In the genomic region with DNA sequence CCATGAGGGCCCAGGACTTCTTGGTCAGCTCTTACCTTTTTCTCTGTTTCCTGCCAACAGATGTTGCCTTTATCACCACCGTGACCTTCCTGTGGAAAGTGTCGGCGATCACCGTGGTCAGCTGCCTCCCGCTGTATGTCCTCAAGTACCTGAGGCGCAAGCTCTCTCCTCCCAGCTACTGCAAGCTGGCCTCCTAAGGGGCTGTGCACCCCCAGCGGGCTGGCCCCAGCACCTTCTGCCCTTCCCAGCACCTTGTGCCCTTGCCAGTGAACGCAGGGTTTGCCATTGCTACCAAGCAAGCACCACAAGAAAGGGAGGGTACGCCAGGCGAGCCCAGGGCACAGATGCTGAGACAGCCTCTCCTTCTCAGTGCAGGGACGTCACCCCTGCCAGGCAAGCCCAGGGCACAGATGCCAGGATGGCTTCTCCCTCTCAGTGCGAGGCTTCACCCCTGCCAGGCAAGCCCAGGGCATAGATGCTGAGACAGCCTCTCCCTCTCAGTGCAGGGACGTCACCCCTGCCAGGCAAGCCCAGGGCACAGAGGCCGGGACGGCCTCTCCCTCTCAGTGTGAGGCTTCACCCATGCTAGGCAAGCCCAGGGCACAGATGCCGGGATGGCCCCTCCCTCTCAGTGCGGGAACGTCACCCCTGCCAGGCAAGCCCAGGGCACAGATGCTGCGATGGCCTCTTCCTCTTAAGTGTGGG, we compare ENCODE assay signal across 17 cellular contexts.
"Had no signal": no experiment of that assay in that cellular context is flagged by ENCODE, and none has a peak within 500 bp of the region (broad histone marks: within the 10 kb centered on the region; RNA-seq: fewer than 3 reads in every experiment).

No MANE protein-coding gene starts in this region.

- H3K27ac ChIP-seq: foreskin keratinocyte, neutrophil, skin epidermis had no signal

- DNase-seq: activated effector memory CD4-positive, alpha-beta T cell treated with Interleukin-2 at 50 U/mL for 16 hours; activated naive CD4-positive, alpha-beta T cell treated with anti-CD3 and anti-CD28 coated beads, Interleukin-2, amount 50 U/mL, for 16 hours; activated T-cell treated with anti-CD3 and anti-CD28 coated beads, Interleukin-2, amount 50 U/mL, for 24 hours; cortex of kidney; effector CD8-positive, alpha-beta T cell; foreskin keratinocyte; immature natural killer cell; left colon; naive thymus-derived CD8-positive, alpha-beta T cell; retina; stimulated activated CD4-positive, alpha-beta T cell treated with anti-CD3 and anti-CD28 coated beads, Interleukin-4, amount 100 ng/mL, for 4 hours; stimulated activated CD8-positive, alpha-beta memory T cell treated with anti-CD3 and anti-CD28 coated beads, Interleukin-4, amount 100 ng/mL, for 48 hours; stimulated activated naive CD4-positive, alpha-beta T cell treated with Interleukin-2 at 50 U/mL for 16 hours; T-helper 9 cell; trophoblast cell had no signal

- H3K27me3 ChIP-seq: foreskin keratinocyte, neutrophil had no signal

- H3K4me3 ChIP-seq: skin epidermis had no signal

- ATAC-seq: foreskin keratinocyte; left colon; naive thymus-derived CD8-positive, alpha-beta T cell had no signal

- H3K4me1 ChIP-seq: foreskin keratinocyte had no signal

- H3K9me3 ChIP-seq: neutrophil had no signal
